Comparison of ENCODE assay signal across 16 cellular contexts in genomic region chrX:23637187-23637586, GRCh38. TPM values are rescaled to one million over a fixed set of nuclear protein-coding genes. Genes with fewer than 3 reads are reported as not detected.
DNase-seq lines count a peak whose midpoint lies in the region; ATAC-seq, FAIRE-seq and TF ChIP-seq lines count a peak whose summit lies in the region.
"Had no signal": no experiment of that assay in that cellular context is flagged by ENCODE, and none has a peak within 500 bp of the region (broad histone marks: within the 10 kb centered on the region; RNA-seq: fewer than 3 reads in every experiment).

No MANE protein-coding gene starts in this region.

- 100% methylated on average over 3 of the region's 4 CpGs; no CpG with 5 or more reads in 1 of the 2 donors for WGBS in body of pancreas, 2 donors

- no peak for FAIRE-seq in keratinocyte (lab: Jason Lieb, UNC)
- FAIRE-seq: TTC549 had no signal

- no peak for ATAC-seq in activated T-cell treated with anti-CD3 and anti-CD28 coated beads, Interleukin-2, amount 50 U/mL, for 72 hours (replicated peaks in 1 of 2)
- ATAC-seq in HCT116 (peak; percentile 71), HG03469 (IDR thresholded peaks at IDR 0.05; ENCODE audit: unreplicated experiment) (peak; percentile 91), body of pancreas (no peak)
- ATAC-seq: naive thymus-derived CD4-positive, alpha-beta T cell had no signal

- no peaks in the 10 kb centered on the region for H3K4me1 ChIP-seq in HCT116 (ENCODE audit: control insufficient read depth in 1 of 2, insufficient read depth in 2 of 2, low read length in 2 of 2)
- H3K4me1 ChIP-seq in keratinocyte (ENCODE audit: control insufficient read depth, extremely low read depth, insufficient read depth, low read length): no peaks in the 10 kb centered on the region
- no peaks in the 10 kb centered on the region for H3K4me1 ChIP-seq in body of pancreas
- H3K4me1 ChIP-seq: Caco-2, prostate gland, SJCRH30, transverse colon had no signal

- TF ChIP-seq RAD21 in HCT116 (IDR thresholded peaks at IDR 0.05; ENCODE audit: low read depth): peak; percentile 16; the same call in 1 of the 2 replicates

- H3K4me3 Mint-ChIP-seq in activated T-cell treated with anti-CD3 and anti-CD28 coated beads, Interleukin-2, amount 50 U/mL, for 72 hours: no peak overlapping the region
- H3K4me3 Mint-ChIP-seq: naive thymus-derived CD4-positive, alpha-beta T cell had no signal

- H3K9me3 ChIP-seq in HCT116 (ENCODE audit: control insufficient read depth in 1 of 2, insufficient read depth in 1 of 2, low read depth in 1 of 2, low read length in 2 of 2): no peaks in the 10 kb centered on the region
- H3K9me3 ChIP-seq in keratinocyte (ENCODE audit: control insufficient read depth, low read depth, low read length): no peaks in the 10 kb centered on the region
- no peaks in the 10 kb centered on the region for H3K9me3 ChIP-seq in body of pancreas
- H3K9me3 ChIP-seq: Caco-2, prostate gland, SJCRH30, transverse colon had no signal

- no peaks in the 10 kb centered on the region for H3K36me3 ChIP-seq in HCT116 (ENCODE audit: control insufficient read depth in 1 of 2, insufficient read depth in 2 of 2, low read length in 2 of 2)
- H3K36me3 ChIP-seq in keratinocyte (ENCODE audit: control insufficient read depth in 2 of 2, extremely low read depth in 1 of 2, insufficient read depth in 2 of 2, low read length in 2 of 2): no peaks in the 10 kb centered on the region
- H3K36me3 ChIP-seq in body of pancreas (replicated peaks in 1 of 2; ENCODE audit: insufficient read depth in 1 of 2, low read depth in 2 of 2): no peaks in the 10 kb centered on the region
- H3K36me3 ChIP-seq: prostate gland, SJCRH30, transverse colon had no signal

- dilution Hi-C loops in keratinocyte (cut with MboI; ENCODE audit: extremely low pct_ligation_motif_present, low sequenced_read_pairs): no loop called here

- H2AFZ ChIP-seq in HCT116 (ENCODE audit: low read depth, low read length, poor library complexity, severe bottlenecking) (no peak overlapping the region), keratinocyte (ENCODE audit: control insufficient read depth, low read length) (no peak overlapping the region)

- RAD21 ChIA-PET in HCT116 (lab: Charles Lee; ENCODE audit: low non-redundant PET in 1 of 2, low total read pairs in 2 of 2, uncharacterized antibody in 2 of 2, unreplicated experiment in 2 of 2): no interaction called here

- H3K9me1 ChIP-seq in keratinocyte (ENCODE audit: control insufficient read depth, extremely low read depth, insufficient read depth, low read length): no peaks in the 10 kb centered on the region

- H3K27ac ChIP-seq in HCT116 (ENCODE audit: low read depth, low read length) (no peak overlapping the region), keratinocyte (ENCODE audit: control insufficient read depth, insufficient read depth, low read length) (no peak overlapping the region), body of pancreas (no peak overlapping the region)
- H3K27ac ChIP-seq: prostate gland, SJCRH30, transverse colon had no signal

- H3K9ac ChIP-seq in HCT116 (ENCODE audit: low read length) (no peak overlapping the region), keratinocyte (ENCODE audit: control insufficient read depth, extremely low read depth, insufficient read depth, low read length) (no peak overlapping the region)

- H4K20me1 ChIP-seq in HCT116 (ENCODE audit: insufficient read depth) (no peaks in the 10 kb centered on the region), keratinocyte (ENCODE audit: control insufficient read depth, extremely low read depth, insufficient read depth, low read length) (no peaks in the 10 kb centered on the region)

- TF ChIP-seq CTCF in HCT116 (IDR thresholded peaks at IDR 0.05 in 2 of 3, conservative IDR thresholded peaks at IDR 0.05 in 1 of 3; ENCODE audit: borderline replicate concordance in 1 of 3, insufficient read depth in 1 of 3, low read depth in 2 of 3, low read length in 2 of 3) (no peak), keratinocyte (optimal IDR thresholded peaks at IDR 0.05 in 1 of 3, IDR thresholded peaks at IDR 0.05 in 1 of 3, conservative IDR thresholded peaks at IDR 0.05 in 1 of 3; ENCODE audit: extremely low read depth in 1 of 3, insufficient read depth in 2 of 3, low read length in 3 of 3) (peak in 2 of 3 experiments; percentile 16 to 32), body of pancreas (IDR thresholded peaks at IDR 0.05) (peak in 1 of 7 experiments; percentile 6)

- peaks cover 0 to 4% of the 10 kb centered on the region in 2 donors for H3K9me3 Mint-ChIP-seq in activated T-cell treated with anti-CD3 and anti-CD28 coated beads, Interleukin-2, amount 50 U/mL, for 72 hours

- POLR2A ChIA-PET in HCT116 (lab: Charles Lee): no interaction called here

- H3K27me3 ChIP-seq in HCT116 (ENCODE audit: insufficient read depth, low read length) (no peaks in the 10 kb centered on the region), keratinocyte (ENCODE audit: control insufficient read depth, extremely low read depth, insufficient read depth, low read length) (peaks cover 4% of the 10 kb centered on the region), body of pancreas (no peaks in the 10 kb centered on the region)
- H3K27me3 ChIP-seq: SJCRH30, transverse colon had no signal

- no peaks in the 10 kb centered on the region for H3K4me1 Mint-ChIP-seq in activated T-cell treated with anti-CD3 and anti-CD28 coated beads, Interleukin-2, amount 50 U/mL, for 72 hours (ENCODE audit: low read depth)
- H3K4me1 Mint-ChIP-seq: naive thymus-derived CD4-positive, alpha-beta T cell had no signal

- no peak for TF ChIP-seq POLR2A in HCT116 (IDR thresholded peaks at IDR 0.05; ENCODE audit: borderline replicate concordance, extremely low read depth, insufficient read depth, insufficient read length)
- no peak for TF ChIP-seq POLR2A in body of pancreas (IDR thresholded peaks at IDR 0.05)

- peaks cover 2 to 3% of the 10 kb centered on the region in 2 donors for H3K36me3 Mint-ChIP-seq in activated T-cell treated with anti-CD3 and anti-CD28 coated beads, Interleukin-2, amount 50 U/mL, for 72 hours (ENCODE audit: insufficient read depth in 2 of 2)

- peak; percentile 49 for DNase-seq in activated T-cell treated with anti-CD3 and anti-CD28 coated beads, Interleukin-2, amount 50 U/mL, for 1 hour
- DNase-seq in activated T-cell treated with anti-CD3 and anti-CD28 coated beads, Interleukin-2, amount 50 U/mL, for 72 hours: no peak
- DNase-seq in HCT116 (ENCODE audit: low read depth, low spot score): no peak
- no peak for DNase-seq in keratinocyte (ENCODE audit: low read depth, low spot score)
- DNase-seq in stimulated activated CD4-positive, alpha-beta T cell treated with anti-CD3 and anti-CD28 coated beads, Interleukin-4, amount 100 ng/mL, for 4 hours: no peak
- DNase-seq in body of pancreas: no peak
- no peak for DNase-seq in HuH-7 (ENCODE audit: low spot score)
- DNase-seq: Caco-2, NCI-H1105, NCI-H2171 treated with DMSO at 0.1 percent for 48 hours, SJCRH30, transverse colon had no signal

- no TSS peak for BruUV-seq in HCT116 (replicated peaks; lab: Mats Ljungman, UMichigan)

- H3K4me2 ChIP-seq in HCT116 (ENCODE audit: low read length) (no peak overlapping the region), keratinocyte (ENCODE audit: control insufficient read depth, extremely low read depth, insufficient read depth, low read depth, low read length) (no peak overlapping the region)

- intact Hi-C loops in HCT116 (cut with micrococcal nuclease): no loop called here
- intact Hi-C loops in body of pancreas (cut with DNase I): no loop called here

- H3K4me3 ChIP-seq in HCT116 (replicated peaks in 1 of 2; ENCODE audit: low read depth in 1 of 2, low read length in 2 of 2) (no peak overlapping the region), keratinocyte (ENCODE audit: control insufficient read depth in 2 of 3, extremely low read depth in 1 of 3, insufficient read depth in 2 of 3, low read depth in 1 of 3, low read length in 3 of 3) (no peak overlapping the region), body of pancreas (no peak overlapping the region)
- H3K4me3 ChIP-seq: prostate gland, SJCRH30, transverse colon had no signal

- H3K27ac Mint-ChIP-seq in activated T-cell treated with anti-CD3 and anti-CD28 coated beads, Interleukin-2, amount 50 U/mL, for 72 hours: no peak overlapping the region
- H3K27ac Mint-ChIP-seq: naive thymus-derived CD4-positive, alpha-beta T cell had no signal

- H3K9me2 ChIP-seq in HCT116 (ENCODE audit: insufficient read depth): no peaks in the 10 kb centered on the region

- CTCF ChIA-PET in HCT116 (lab: Charles Lee): no interaction called here

- H3K79me2 ChIP-seq in HCT116 (ENCODE audit: insufficient read depth, low read length): no peaks in the 10 kb centered on the region
- no peaks in the 10 kb centered on the region for H3K79me2 ChIP-seq in keratinocyte (ENCODE audit: control insufficient read depth, insufficient read depth, low read length)

- peaks cover 11% of the 10 kb centered on the region for H3K27me3 Mint-ChIP-seq in activated T-cell treated with anti-CD3 and anti-CD28 coated beads, Interleukin-2, amount 50 U/mL, for 72 hours (ENCODE audit: low read depth)

TF ChIP-seq in HCT116, 20 proteins besides CTCF, POLR2A, EP300 and RAD21 (continues in another document):
- no peak for TF ChIP-seq SRF (IDR thresholded peaks at IDR 0.05; ENCODE audit: low read depth)
- no peak for TF ChIP-seq EZH2 (IDR thresholded peaks at IDR 0.05)
- no peak for TF ChIP-seq ZFX (IDR thresholded peaks at IDR 0.05)
- TF ChIP-seq CEBPB (IDR thresholded peaks at IDR 0.05; ENCODE audit: low read depth): no peak

RNA-seq across cellular contexts. Expression of gene PRDX4, which starts 30.1 kb away (rescaled TPM):
- 10 to 100 TPM; 27.5 to 33.8 TPM for total RNA-seq in activated T-cell treated with anti-CD3 and anti-CD28 coated beads, Interleukin-2, amount 50 U/mL, for 72 hours
- 122 TPM for total RNA-seq in HCT116 (2021; ENCODE audit: unreplicated experiment)
- polyA plus RNA-seq in HCT116 (2012): 127 and 152 TPM in 2 replicates
- polyA plus RNA-seq in keratinocyte: 72.7 to 101 TPM (median 75.6 TPM) in 3 replicates
- 39.4 TPM for polyA plus RNA-seq in keratinocyte (2011; ENCODE audit: low read depth)
- 63.8 and 111 TPM in 2 replicates for polyA plus RNA-seq in keratinocyte (2011; cell fraction: cytosol; rRNA removed)
- 63.7 and 66.4 TPM in 2 replicates for polyA plus RNA-seq in keratinocyte (2011; cell fraction: nucleus; rRNA removed)
- polyA plus RNA-seq in keratinocyte (2012; ENCODE audit: low replicate concordance): 72.5 and 77.6 TPM in 2 replicates
- polyA minus RNA-seq in keratinocyte: 14.2 to 55.7 TPM (median 31.2 TPM) in 3 replicates
- 66.4 TPM for polyA minus RNA-seq in keratinocyte (2011; cell fraction: cytosol; rRNA and poly(A)+ RNA removed)
- 26.3 and 31.3 TPM in 2 replicates for polyA minus RNA-seq in keratinocyte (2011; cell fraction: nucleus; rRNA and poly(A)+ RNA removed)
- total RNA-seq in body of pancreas: 100 to 1,000 TPM; 282 to 409 TPM

Comparison
In these comparisons a context has a peak if more than half of its experiments do, and no peak if none do; other contexts are left out.
1. ATAC-seq: peak in HCT116 (single experiment) and HG03469 (single experiment); none in activated T-cell treated with anti-CD3 and anti-CD28 coated beads, Interleukin-2, amount 50 U/mL, for 72 hours (0 of 2) and body of pancreas (single experiment).
2. CTCF ChIP-seq: peak in keratinocyte (2 of 3); none in HCT116 (0 of 3).